In genomic region chr5:138654281-138654867, GRCh38 we compare ENCODE assay signal across 8 cellular contexts.
DNase-seq lines count a peak whose midpoint lies in the region; ATAC-seq, FAIRE-seq and TF ChIP-seq lines count a peak whose summit lies in the region.

No MANE protein-coding gene starts in this region.

- no peak overlapping the region for H3K4me3 Mint-ChIP-seq in activated CD8-positive, alpha-beta memory T cell treated with anti-CD3 and anti-CD28 coated beads, Interleukin-2, amount 10 ng/mL, durations not matched to agents 7 days and 5 days

- H3K4me3 ChIP-seq in A549: no peak overlapping the region

- no peaks in the 10 kb centered on the region for H3K36me3 Mint-ChIP-seq in activated CD8-positive, alpha-beta memory T cell treated with anti-CD3 and anti-CD28 coated beads, Interleukin-2, amount 10 ng/mL, durations not matched to agents 7 days and 5 days

- TF ChIP-seq CTCF in A549 (IDR thresholded peaks at IDR 0.05): no peak

- CTCF ChIA-PET in A549 (lab: Yijun Ruan, JAX): interaction anchor here (0.7 to 9.4 kb wide), 5 partner anchors 11 to 596 kb away, joined by 3 to 73 read pairs (median 4); no protein-coding TSS in a partner anchor
- CTCF ChIA-PET in activated CD8-positive, alpha-beta memory T cell treated with anti-CD3 and anti-CD28 coated beads, Interleukin-2, amount 10 ng/mL, durations not matched to agents 7 days and 5 days (lab: Charles Lee): interaction anchor here (1.4 kb wide), 1 partner anchor 182 kb away, joined by 3 read pairs; no protein-coding TSS in a partner anchor

- H3K9me3 ChIP-seq in A549: no peaks in the 10 kb centered on the region

- WGBS in A549 (ENCODE audit: missing lambda C conversion rate): 63% methylated on average over 8 of the region's 8 CpGs

- no peaks in the 10 kb centered on the region for H3K4me1 ChIP-seq in A549

- DNase-seq in A549 (ENCODE audit: low read depth in 1 of 2, low spot score in 1 of 2) (no peak), KG1 (lab: John Stamatoyannopoulos, UW) (peak; percentile 9), iPS-NIHi7 (ENCODE audit: extremely low spot score) (peak; percentile 47), DMS153 (lab: John Stamatoyannopoulos, UW) (no peak), NCI-H748 (lab: John Stamatoyannopoulos, UW; ENCODE audit: unreplicated experiment) (no peak)
- peak; percentile 79 for DNase-seq in activated CD8-positive, alpha-beta memory T cell treated with anti-CD3 and anti-CD28 coated beads, Interleukin-2, amount 10 ng/mL, durations not matched to agents 7 days and 5 days
- DNase-seq in stimulated activated CD8-positive, alpha-beta memory T cell treated with anti-CD3 and anti-CD28 coated beads, Interleukin-7, amount 100 ng/mL, for 4 hours (ENCODE audit: low read depth in 2 of 2): peak; percentile 74 to 81

- peak overlapping the region; percentile 50 for H3K27ac Mint-ChIP-seq in activated CD8-positive, alpha-beta memory T cell treated with anti-CD3 and anti-CD28 coated beads, Interleukin-2, amount 10 ng/mL, durations not matched to agents 7 days and 5 days

- no peak for TF ChIP-seq EP300 in A549 (IDR thresholded peaks at IDR 0.05)

- no peak for ATAC-seq in A549
- peak; percentile 51 for ATAC-seq in GM19468 (IDR thresholded peaks at IDR 0.05; ENCODE audit: extremely low read depth, unreplicated experiment)
- peak; percentile 91 for ATAC-seq in activated CD8-positive, alpha-beta memory T cell treated with anti-CD3 and anti-CD28 coated beads, Interleukin-2, amount 10 ng/mL, durations not matched to agents 7 days and 5 days

- POLR2A ChIA-PET in A549 (lab: Yijun Ruan, JAX): no interaction called here

- peaks cover 94% of the 10 kb centered on the region for H3K27me3 Mint-ChIP-seq in activated CD8-positive, alpha-beta memory T cell treated with anti-CD3 and anti-CD28 coated beads, Interleukin-2, amount 10 ng/mL, durations not matched to agents 7 days and 5 days

- FAIRE-seq in A549 (lab: Jason Lieb, UNC): no peak

- peaks cover 21% of the 10 kb centered on the region for H3K4me1 Mint-ChIP-seq in activated CD8-positive, alpha-beta memory T cell treated with anti-CD3 and anti-CD28 coated beads, Interleukin-2, amount 10 ng/mL, durations not matched to agents 7 days and 5 days

- TF ChIP-seq POLR2A in A549 (IDR thresholded peaks at IDR 0.05; ENCODE audit: low read length): no peak

- no peaks in the 10 kb centered on the region for H3K9me3 Mint-ChIP-seq in activated CD8-positive, alpha-beta memory T cell treated with anti-CD3 and anti-CD28 coated beads, Interleukin-2, amount 10 ng/mL, durations not matched to agents 7 days and 5 days (ENCODE audit: low read depth)

- H3K4me2 ChIP-seq in A549: no peak overlapping the region

- no peak for TF ChIP-seq RAD21 in A549 (conservative IDR thresholded peaks at IDR 0.05 in 1 of 2, IDR thresholded peaks at IDR 0.05 in 1 of 2)

- no peak overlapping the region for H3K27ac ChIP-seq in A549

TF ChIP-seq in A549, 52 proteins besides CTCF, POLR2A, EP300 and RAD21:
- TF ChIP-seq FOSL2 (IDR thresholded peaks at IDR 0.05) (no peak), FOSL2 (CRISPR knock-in tag; IDR thresholded peaks at IDR 0.05) (0 out of 2 replicates have a peak, but pooled peaks have one; percentile 11), HOXB13 (CRISPR knock-in tag; IDR thresholded peaks at IDR 0.05; ENCODE audit: low read depth) (no peak)
TF ChIP-seq in A549: peak in this region for 1.

Comparison
In these comparisons a context has a peak if more than half of its experiments do, and no peak if none do; other contexts are left out.
1. ATAC-seq: peak in GM19468 (single experiment) and activated CD8-positive, alpha-beta memory T cell treated with anti-CD3 and anti-CD28 coated beads, Interleukin-2, amount 10 ng/mL, durations not matched to agents 7 days and 5 days (single experiment); none in A549 (0 of 2).
2. DNase-seq: peak in KG1 (single experiment), activated CD8-positive, alpha-beta memory T cell treated with anti-CD3 and anti-CD28 coated beads, Interleukin-2, amount 10 ng/mL, durations not matched to agents 7 days and 5 days (single experiment), iPS-NIHi7 (single experiment) and stimulated activated CD8-positive, alpha-beta memory T cell treated with anti-CD3 and anti-CD28 coated beads, Interleukin-7, amount 100 ng/mL, for 4 hours (2 of 2); none in A549 (0 of 2), DMS153 (single experiment) and NCI-H748 (single experiment).